In genomic region chr13:48891586-48891985, GRCh38 we compare ENCODE assay signal across 12 cellular contexts.
DNase-seq lines count a peak whose midpoint lies in the region; ATAC-seq and TF ChIP-seq lines count a peak whose summit lies in the region.
"Had no signal": no experiment of that assay in that cellular context is flagged by ENCODE, and none has a peak within 500 bp of the region (broad histone marks: within the 10 kb centered on the region; RNA-seq: fewer than 3 reads in every experiment).

No MANE protein-coding gene starts in this region.

- H3K4me3 ChIP-seq in SJSA1, result no peak overlapping the region
- no peak overlapping the region for H3K4me3 ChIP-seq in fibroblast of pulmonary artery (replicated peaks; ENCODE audit: low read depth, low read length)
- H3K4me3 ChIP-seq: lower lobe of right lung, PC-9 had no signal

- TF ChIP-seq CTCF in fibroblast of pulmonary artery (IDR thresholded peaks at IDR 0.05; ENCODE audit: low read length, missing control alignments), result no peak

- ATAC-seq in GM19351 (IDR thresholded peaks at IDR 0.05; ENCODE audit: unreplicated experiment), result no peak
- ATAC-seq in HG03196 (IDR thresholded peaks at IDR 0.05; ENCODE audit: unreplicated experiment), result no peak
- ATAC-seq: lower lobe of right lung had no signal

- no peaks in the 10 kb centered on the region for H3K27me3 ChIP-seq in SJSA1 (replicated peaks)

- H3K4me3 Mint-ChIP-seq in activated naive CD4-positive, alpha-beta T cell treated with anti-CD3 and anti-CD28 coated beads, Interleukin-2, amount 50 U/mL, for 24 hours, result no peak overlapping the region
- H3K4me3 Mint-ChIP-seq in activated naive CD4-positive, alpha-beta T cell treated with anti-CD3 and anti-CD28 coated beads, Interleukin-2, amount 10 ng/mL, durations not matched to agents 7 days and 5 days, result no peak overlapping the region
- H3K4me3 Mint-ChIP-seq in stimulated activated naive CD8-positive, alpha-beta T cell treated with anti-CD3 and anti-CD28 coated beads, Interleukin-15, Interleukin-2, amounts not matched to agents 100 ng/mL and 50 ng/mL, for 24 hours, result peak overlapping the region; percentile 10

- H3K27me3 Mint-ChIP-seq in activated naive CD4-positive, alpha-beta T cell treated with anti-CD3 and anti-CD28 coated beads, Interleukin-2, amount 50 U/mL, for 24 hours, result no peaks in the 10 kb centered on the region
- H3K27me3 Mint-ChIP-seq in activated naive CD4-positive, alpha-beta T cell treated with anti-CD3 and anti-CD28 coated beads, Interleukin-2, amount 10 ng/mL, durations not matched to agents 7 days and 5 days, result no peaks in the 10 kb centered on the region
- H3K27me3 Mint-ChIP-seq in stimulated activated naive CD8-positive, alpha-beta T cell treated with anti-CD3 and anti-CD28 coated beads, Interleukin-15, Interleukin-2, amounts not matched to agents 100 ng/mL and 50 ng/mL, for 24 hours, result peaks cover 4% of the 10 kb centered on the region

- peak overlapping the region; percentile 95 for H3K27ac Mint-ChIP-seq in activated naive CD4-positive, alpha-beta T cell treated with anti-CD3 and anti-CD28 coated beads, Interleukin-2, amount 50 U/mL, for 24 hours
- H3K27ac Mint-ChIP-seq in activated naive CD4-positive, alpha-beta T cell treated with anti-CD3 and anti-CD28 coated beads, Interleukin-2, amount 10 ng/mL, durations not matched to agents 7 days and 5 days, result no peak overlapping the region
- H3K27ac Mint-ChIP-seq in stimulated activated naive CD8-positive, alpha-beta T cell treated with anti-CD3 and anti-CD28 coated beads, Interleukin-15, Interleukin-2, amounts not matched to agents 100 ng/mL and 50 ng/mL, for 24 hours, result peak overlapping the region; percentile 91

- peaks cover 29% of the 10 kb centered on the region for H3K4me1 Mint-ChIP-seq in activated naive CD4-positive, alpha-beta T cell treated with anti-CD3 and anti-CD28 coated beads, Interleukin-2, amount 50 U/mL, for 24 hours
- peaks cover 11% of the 10 kb centered on the region for H3K4me1 Mint-ChIP-seq in activated naive CD4-positive, alpha-beta T cell treated with anti-CD3 and anti-CD28 coated beads, Interleukin-2, amount 10 ng/mL, durations not matched to agents 7 days and 5 days
- H3K4me1 Mint-ChIP-seq in stimulated activated naive CD8-positive, alpha-beta T cell treated with anti-CD3 and anti-CD28 coated beads, Interleukin-15, Interleukin-2, amounts not matched to agents 100 ng/mL and 50 ng/mL, for 24 hours (ENCODE audit: low read depth), result peaks cover 40% of the 10 kb centered on the region

- no peak overlapping the region for H3K27ac ChIP-seq in SJSA1
- H3K27ac ChIP-seq: lower lobe of right lung, PC-9 had no signal

- no peaks in the 10 kb centered on the region for H3K36me3 ChIP-seq in SJSA1
- H3K36me3 ChIP-seq: lower lobe of right lung had no signal

- peaks cover 5% of the 10 kb centered on the region for H3K9me3 Mint-ChIP-seq in activated naive CD4-positive, alpha-beta T cell treated with anti-CD3 and anti-CD28 coated beads, Interleukin-2, amount 50 U/mL, for 24 hours
- no peaks in the 10 kb centered on the region for H3K9me3 Mint-ChIP-seq in activated naive CD4-positive, alpha-beta T cell treated with anti-CD3 and anti-CD28 coated beads, Interleukin-2, amount 10 ng/mL, durations not matched to agents 7 days and 5 days
- no peaks in the 10 kb centered on the region for H3K9me3 Mint-ChIP-seq in stimulated activated naive CD8-positive, alpha-beta T cell treated with anti-CD3 and anti-CD28 coated beads, Interleukin-15, Interleukin-2, amounts not matched to agents 100 ng/mL and 50 ng/mL, for 24 hours

- no peaks in the 10 kb centered on the region for H3K9me3 ChIP-seq in SJSA1 (replicated peaks)
- H3K9me3 ChIP-seq: lower lobe of right lung had no signal

- CTCF ChIA-PET in activated naive CD4-positive, alpha-beta T cell treated with anti-CD3 and anti-CD28 coated beads, Interleukin-2, amount 10 ng/mL, durations not matched to agents 7 days and 5 days (lab: Charles Lee), result no interaction called here

- peaks cover 4% of the 10 kb centered on the region for H3K36me3 Mint-ChIP-seq in activated naive CD4-positive, alpha-beta T cell treated with anti-CD3 and anti-CD28 coated beads, Interleukin-2, amount 50 U/mL, for 24 hours
- H3K36me3 Mint-ChIP-seq in activated naive CD4-positive, alpha-beta T cell treated with anti-CD3 and anti-CD28 coated beads, Interleukin-2, amount 10 ng/mL, durations not matched to agents 7 days and 5 days, result no peaks in the 10 kb centered on the region
- peaks cover 4% of the 10 kb centered on the region for H3K36me3 Mint-ChIP-seq in stimulated activated naive CD8-positive, alpha-beta T cell treated with anti-CD3 and anti-CD28 coated beads, Interleukin-15, Interleukin-2, amounts not matched to agents 100 ng/mL and 50 ng/mL, for 24 hours (ENCODE audit: low read depth)

- peaks cover 14% of the 10 kb centered on the region for H3K4me1 ChIP-seq in SJSA1 (replicated peaks)
- H3K4me1 ChIP-seq: lower lobe of right lung had no signal

- DNase-seq in activated naive CD4-positive, alpha-beta T cell treated with anti-CD3 and anti-CD28 coated beads, Interleukin-2, amount 10 ng/mL, durations not matched to agents 7 days and 5 days, result no peak
- DNase-seq in SJSA1 (ENCODE audit: low read depth in 1 of 2, low spot score in 2 of 2) (peak; percentile 17 to 45), fibroblast of pulmonary artery (ENCODE audit: low read depth) (peak; percentile 65), GF-D8 (lab: John Stamatoyannopoulos, UW) (no peak)
- DNase-seq: lower lobe of right lung, NCI-H1694, small intestine had no signal

Comparison
In these comparisons a context has a peak if more than half of its experiments do, and no peak if none do; other contexts are left out.
1. DNase-seq: peak in SJSA1 (2 of 2) and fibroblast of pulmonary artery (single experiment); none in activated naive CD4-positive, alpha-beta T cell treated with anti-CD3 and anti-CD28 coated beads, Interleukin-2, amount 10 ng/mL, durations not matched to agents 7 days and 5 days (single experiment) and GF-D8 (single experiment).